In the genomic region with DNA sequence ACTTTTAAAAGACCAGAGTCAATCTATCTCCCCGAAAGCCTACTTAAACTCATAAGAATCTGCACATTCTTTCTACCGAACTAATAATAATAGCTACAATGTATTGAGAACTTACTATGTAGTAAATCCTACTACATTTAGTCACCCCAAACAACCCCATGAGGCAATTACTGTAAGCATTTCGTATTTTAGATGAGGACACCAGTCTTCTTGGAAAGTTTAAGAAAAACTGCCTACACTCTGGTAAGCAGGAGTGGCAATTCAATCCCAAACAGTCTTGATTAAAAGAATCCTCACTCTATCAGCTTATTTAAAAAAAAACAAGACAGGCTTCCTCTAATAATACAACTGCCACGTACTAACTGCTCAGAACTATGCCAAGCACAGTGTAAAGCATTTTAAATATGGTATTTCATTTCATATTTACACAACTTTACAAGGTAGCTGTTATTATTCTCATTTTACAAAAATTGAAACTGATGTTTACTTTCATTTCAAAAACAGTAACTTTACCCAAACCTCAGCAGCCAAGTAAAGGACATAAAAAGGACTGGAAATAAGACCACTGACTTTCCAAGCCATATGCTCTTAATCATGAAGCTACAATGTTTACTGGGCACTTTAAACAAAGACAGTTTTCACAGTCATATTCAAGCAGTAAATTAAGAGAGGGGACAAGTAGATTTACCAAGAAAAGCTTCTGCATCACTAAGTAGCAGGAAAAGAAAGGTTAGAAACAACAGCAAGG, we compare ENCODE assay signal across 13 cellular contexts. TPM values are rescaled to one million over a fixed set of nuclear protein-coding genes. Genes with fewer than 3 reads are reported as not detected.
DNase-seq lines count a peak whose midpoint lies in the region; ATAC-seq and TF ChIP-seq lines count a peak whose summit lies in the region.
"Had no signal": no experiment of that assay in that cellular context is flagged by ENCODE, and none has a peak within 500 bp of the region (broad histone marks: within the 10 kb centered on the region; RNA-seq: fewer than 3 reads in every experiment).

No MANE protein-coding gene starts in this region.

- DNase-seq in AG10803 (ENCODE audit: low read depth) (peak; percentile 34), HEK293T (ENCODE audit: extremely low spot score) (no peak), immature natural killer cell (no peak), islet precursor cell (no peak), DMS79 (lab: John Stamatoyannopoulos, UW) (no peak)
- DNase-seq in activated naive CD8-positive, alpha-beta T cell treated with anti-CD3 and anti-CD28 coated beads, Interleukin-2, amount 10 ng/mL, durations not matched to agents 7 days and 5 days: no peak
- DNase-seq: activated effector memory CD4-positive, alpha-beta T cell treated with Interleukin-2 at 50 U/mL for 16 hours; GDM1; NCI-H2029 treated with DMSO at 0.1 percent for 48 hours; spleen had no signal

- H3K4me3 ChIP-seq in AG10803 (ENCODE audit: low read length): no peak overlapping the region; the same call in 1 of the 2 replicates
- H3K4me3 ChIP-seq: BLaER1, spleen had no signal

- no peaks in the 10 kb centered on the region for H3K9me3 Mint-ChIP-seq in activated naive CD8-positive, alpha-beta T cell treated with anti-CD3 and anti-CD28 coated beads, Interleukin-2, amount 10 ng/mL, durations not matched to agents 7 days and 5 days
- H3K9me3 Mint-ChIP-seq in immature natural killer cell: no peaks in the 10 kb centered on the region

- CTCF ChIA-PET in HEK293T (lab: Yijun Ruan, JAX): interaction anchor here (0.7 to 1.5 kb wide), 3 partner anchors 9 to 1461 kb away, joined by 3 to 5 read pairs (median 4); no protein-coding TSS in a partner anchor

- H3K4me3 Mint-ChIP-seq in activated naive CD8-positive, alpha-beta T cell treated with anti-CD3 and anti-CD28 coated beads, Interleukin-2, amount 10 ng/mL, durations not matched to agents 7 days and 5 days: peak overlapping the region; percentile 51
- H3K4me3 Mint-ChIP-seq in immature natural killer cell: peak overlapping the region in 4 of 5 donors; percentile 19 to 51 (median 46)

- H3K27ac Mint-ChIP-seq in activated naive CD8-positive, alpha-beta T cell treated with anti-CD3 and anti-CD28 coated beads, Interleukin-2, amount 10 ng/mL, durations not matched to agents 7 days and 5 days: peak overlapping the region; percentile 31
- peak overlapping the region in 5 of 6 donors; percentile 31 to 54 (median 41) for H3K27ac Mint-ChIP-seq in immature natural killer cell

- peaks cover 19% of the 10 kb centered on the region for H3K36me3 Mint-ChIP-seq in activated naive CD8-positive, alpha-beta T cell treated with anti-CD3 and anti-CD28 coated beads, Interleukin-2, amount 10 ng/mL, durations not matched to agents 7 days and 5 days
- peaks cover 0 to 8% (median 5%) of the 10 kb centered on the region in 3 donors for H3K36me3 Mint-ChIP-seq in immature natural killer cell

- H3K4me1 Mint-ChIP-seq in activated naive CD8-positive, alpha-beta T cell treated with anti-CD3 and anti-CD28 coated beads, Interleukin-2, amount 10 ng/mL, durations not matched to agents 7 days and 5 days: peaks cover 51% of the 10 kb centered on the region
- peaks cover 67 to 83% of the 10 kb centered on the region in 2 donors for H3K4me1 Mint-ChIP-seq in immature natural killer cell

- no peak for ATAC-seq in activated naive CD8-positive, alpha-beta T cell treated with anti-CD3 and anti-CD28 coated beads, Interleukin-2, amount 10 ng/mL, durations not matched to agents 7 days and 5 days (ENCODE audit: low read depth)
- ATAC-seq in GM19463 (IDR thresholded peaks at IDR 0.05; ENCODE audit: unreplicated experiment) (no peak), GM19023 (IDR thresholded peaks at IDR 0.05; ENCODE audit: unreplicated experiment) (no peak)

- POLR2A ChIA-PET in HEK293T (lab: Yijun Ruan, JAX): interaction anchor here (0.9 to 1.7 kb wide), 3 partner anchors 13 to 14 kb away, joined by 3 to 9 read pairs (median 3); a partner anchor contains a TSS
- POLR2A ChIA-PET in activated naive CD8-positive, alpha-beta T cell treated with anti-CD3 and anti-CD28 coated beads, Interleukin-2, amount 10 ng/mL, durations not matched to agents 7 days and 5 days (lab: Charles Lee): interaction anchor here (1.0 to 5.0 kb wide), 2 partner anchors 12 to 39 kb away, joined by 3 to 28 read pairs; a partner anchor contains a TSS

- H3K27me3 Mint-ChIP-seq in activated naive CD8-positive, alpha-beta T cell treated with anti-CD3 and anti-CD28 coated beads, Interleukin-2, amount 10 ng/mL, durations not matched to agents 7 days and 5 days: no peaks in the 10 kb centered on the region
- H3K27me3 Mint-ChIP-seq in immature natural killer cell (ENCODE audit: low read depth in 3 of 3): peaks cover 0 to 3% (median 2%) of the 10 kb centered on the region in 3 donors

- TF ChIP-seq CTCF in AG10803 (conservative IDR thresholded peaks at IDR 0.05; ENCODE audit: low read length): no peak

TF ChIP-seq in HEK293T, 16 proteins besides CTCF, POLR2A, EP300 and RAD21:
- TF ChIP-seq FOXA1 (IDR thresholded peaks at IDR 0.05): no peak
- TF ChIP-seq, protein P1, sequence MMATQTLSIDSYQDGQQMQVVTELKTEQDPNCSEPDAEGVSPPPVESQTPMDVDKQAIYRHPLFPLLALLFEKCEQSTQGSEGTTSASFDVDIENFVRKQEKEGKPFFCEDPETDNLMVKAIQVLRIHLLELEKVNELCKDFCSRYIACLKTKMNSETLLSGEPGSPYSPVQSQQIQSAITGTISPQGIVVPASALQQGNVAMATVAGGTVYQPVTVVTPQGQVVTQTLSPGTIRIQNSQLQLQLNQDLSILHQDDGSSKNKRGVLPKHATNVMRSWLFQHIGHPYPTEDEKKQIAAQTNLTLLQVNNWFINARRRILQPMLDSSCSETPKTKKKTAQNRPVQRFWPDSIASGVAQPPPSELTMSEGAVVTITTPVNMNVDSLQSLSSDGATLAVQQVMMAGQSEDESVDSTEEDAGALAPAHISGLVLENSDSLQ (IDR thresholded peaks at IDR 0.05): peak; percentile 44; the same call in 1 of the 2 replicates
- peak; percentile 19; the same call in 1 of the 2 replicates for TF ChIP-seq FOXM1 (IDR thresholded peaks at IDR 0.05; ENCODE audit: borderline replicate concordance)

RNA-seq across cellular contexts. Expression of a gene that starts 13.9 kb away (rescaled TPM):
- 10 to 100 TPM; 62.3 to 66.6 TPM for total RNA-seq in activated naive CD8-positive, alpha-beta T cell treated with anti-CD3 and anti-CD28 coated beads, Interleukin-2, amount 10 ng/mL, durations not matched to agents 7 days and 5 days
- polyA plus RNA-seq in immature natural killer cell: 10 to 100 TPM; 28.3 to 77.9 (median 34.2) TPM

RNA-seq across cellular contexts. Expression of a gene that starts 14.3 kb away (rescaled TPM):
- 10 to 100 TPM; 31.9 to 34.9 TPM for total RNA-seq in activated naive CD8-positive, alpha-beta T cell treated with anti-CD3 and anti-CD28 coated beads, Interleukin-2, amount 10 ng/mL, durations not matched to agents 7 days and 5 days
- 10 to 100 TPM; 38.8 to 60.1 (median 50.5) TPM for polyA plus RNA-seq in immature natural killer cell

RNA-seq across cellular contexts. Expression of a gene that starts 53.1 kb away (rescaled TPM):
- total RNA-seq in activated naive CD8-positive, alpha-beta T cell treated with anti-CD3 and anti-CD28 coated beads, Interleukin-2, amount 10 ng/mL, durations not matched to agents 7 days and 5 days: 10 to 100 TPM; 29.8 to 30.3 TPM
- 10 to 100 TPM in 2 of 3 donors, 1 to 10 TPM in 1; 6.0 to 21.1 (median 16.5) TPM for polyA plus RNA-seq in immature natural killer cell
